In genomic region chr19:38685666-38686529, GRCh38 we compare ENCODE assay signal across 8 cellular contexts. TPM values are rescaled to one million over a fixed set of nuclear protein-coding genes. Genes with fewer than 3 reads are reported as not detected.
DNase-seq lines count a peak whose midpoint lies in the region; ATAC-seq and TF ChIP-seq lines count a peak whose summit lies in the region.

No MANE protein-coding gene starts in this region.

- H3K36me3 Mint-ChIP-seq in activated naive CD4-positive, alpha-beta T cell treated with anti-CD3 and anti-CD28 coated beads, Interleukin-2, amount 50 U/mL, for 72 hours: peaks cover 4 to 11% of the 10 kb centered on the region in 2 donors

- peaks cover 55% of the 10 kb centered on the region for H3K4me1 ChIP-seq in right cardiac atrium (ENCODE audit: control insufficient read depth, insufficient read depth, low read length)

- no peak overlapping the region for H3K4me3 ChIP-seq in GM06990 (replicated peaks; ENCODE audit: low read depth, low read length)
- H3K4me3 ChIP-seq in right cardiac atrium (ENCODE audit: low read length): no peak overlapping the region

- peak overlapping the region; percentile 88 for H3K27ac ChIP-seq in right cardiac atrium (ENCODE audit: low read length)

- peak overlapping the region; percentile 22 to 63 for H3K27ac Mint-ChIP-seq in activated naive CD4-positive, alpha-beta T cell treated with anti-CD3 and anti-CD28 coated beads, Interleukin-2, amount 50 U/mL, for 72 hours

- DNase-seq in GM06990 (ENCODE audit: extremely low read depth, insufficient read length): no peak
- peak; percentile 81 for DNase-seq in M059J (ENCODE audit: low read depth)
- no peak for DNase-seq in activated naive CD4-positive, alpha-beta T cell treated with anti-CD3 and anti-CD28 coated beads, Interleukin-2, amount 50 U/mL, for 72 hours (ENCODE audit: low spot score in 2 of 2)
- peak in 1 of 3 donors; percentile 43 for DNase-seq in right cardiac atrium
- no peak for DNase-seq in stimulated activated naive CD8-positive, alpha-beta T cell treated with anti-CD3 and anti-CD28 coated beads, Interleukin-15, Interleukin-2, amounts not matched to agents 100 U/mL and 50 U/mL, for 24 hours
- no peak for DNase-seq in NCI-H1105 treated with DMSO at 0.1 percent for 48 hours (lab: John Stamatoyannopoulos, UW)
- DNase-seq in NCI-H1417 treated with DMSO at 0.1 percent for 48 hours (lab: John Stamatoyannopoulos, UW): no peak

- no peaks in the 10 kb centered on the region; the same call in none of the 2 replicates for H3K36me3 ChIP-seq in GM06990 (ENCODE audit: control insufficient read depth, insufficient read depth, low read length)

- intact Hi-C loops in right cardiac atrium (cut with DNase I): no loop called here

- TF ChIP-seq CTCF in GM06990 (IDR thresholded peaks at IDR 0.05; ENCODE audit: insufficient read depth, low read length, poor library complexity, severe bottlenecking): peak; percentile 33

- 20% methylated on average over 10 of the region's 10 CpGs for WGBS in right cardiac atrium

- no peaks in the 10 kb centered on the region for H3K9me3 ChIP-seq in right cardiac atrium (ENCODE audit: control insufficient read depth, low read length)

- peak; percentile 4 to 19 for ATAC-seq in activated naive CD4-positive, alpha-beta T cell treated with anti-CD3 and anti-CD28 coated beads, Interleukin-2, amount 50 U/mL, for 72 hours
- ATAC-seq in right cardiac atrium: peak; percentile 12 to 57
- peak; percentile 4 for ATAC-seq in stimulated activated naive CD8-positive, alpha-beta T cell treated with anti-CD3 and anti-CD28 coated beads, Interleukin-15, Interleukin-2, amounts not matched to agents 100 U/mL and 50 U/mL, for 24 hours
- no peak for ATAC-seq in GM19328 (IDR thresholded peaks at IDR 0.05; ENCODE audit: unreplicated experiment)

- H3K9me3 Mint-ChIP-seq in activated naive CD4-positive, alpha-beta T cell treated with anti-CD3 and anti-CD28 coated beads, Interleukin-2, amount 50 U/mL, for 72 hours: peaks cover 0 to 6% of the 10 kb centered on the region in 2 donors

- no peaks in the 10 kb centered on the region for H3K27me3 ChIP-seq in GM06990 (replicated peaks; ENCODE audit: control insufficient read depth, insufficient read depth, low read length)
- no peaks in the 10 kb centered on the region for H3K27me3 ChIP-seq in right cardiac atrium (ENCODE audit: control insufficient read depth, insufficient read depth)

RNA-seq across cellular contexts. Expression of gene ACTN4, which starts 38.4 kb away (rescaled TPM):
- 271 and 536 TPM in 2 replicates for total RNA-seq in M059J (2014; rRNA removed; shearing (Covaris generic))
- 100 to 1,000 TPM; 181 to 204 TPM for total RNA-seq in activated naive CD4-positive, alpha-beta T cell treated with anti-CD3 and anti-CD28 coated beads, Interleukin-2, amount 50 U/mL, for 72 hours
- 100 to 1,000 TPM; 116 to 226 (median 122) TPM for total RNA-seq in right cardiac atrium
- polyA plus RNA-seq in right cardiac atrium: 87.4 TPM

RNA-seq across cellular contexts. Expression of gene CAPN12, which starts 58.4 kb away (rescaled TPM):
- 1.0 TPM in 2 replicates for total RNA-seq in M059J (2014; rRNA removed; shearing (Covaris generic))
- 1 to 10 TPM; 1.6 to 9.0 TPM for total RNA-seq in activated naive CD4-positive, alpha-beta T cell treated with anti-CD3 and anti-CD28 coated beads, Interleukin-2, amount 50 U/mL, for 72 hours
- total RNA-seq in right cardiac atrium: under 1 TPM; 0.22 to 0.85 (median 0.54) TPM
- polyA plus RNA-seq in right cardiac atrium: 0.91 TPM
